Comparison of ENCODE assay signal across 18 cellular contexts in genomic region chr5:135719428-135720063, GRCh38.
DNase-seq lines count a peak whose midpoint lies in the region; ATAC-seq and TF ChIP-seq lines count a peak whose summit lies in the region.
"Had no signal": no experiment of that assay in that cellular context is flagged by ENCODE, and none has a peak within 500 bp of the region (broad histone marks: within the 10 kb centered on the region; RNA-seq: fewer than 3 reads in every experiment).

No MANE protein-coding gene starts in this region.

- H3K9me3 ChIP-seq in mucosa of descending colon (no peaks in the 10 kb centered on the region), upper lobe of right lung (no peaks in the 10 kb centered on the region)
- H3K9me3 ChIP-seq: MG63, SJSA1 had no signal

- H3K27me3 ChIP-seq in upper lobe of right lung: no peaks in the 10 kb centered on the region
- H3K27me3 ChIP-seq: SJSA1 had no signal

- ATAC-seq in mucosa of descending colon: peak; percentile 53
- peak; percentile 58 for ATAC-seq in upper lobe of right lung
- ATAC-seq in HG02884 (IDR thresholded peaks at IDR 0.05; ENCODE audit: unreplicated experiment): no peak

- TF ChIP-seq CTCF in C4-2B (conservative IDR thresholded peaks at IDR 0.05): no peak
- TF ChIP-seq CTCF in VCaP (conservative IDR thresholded peaks at IDR 0.05): no peak
- no peak for TF ChIP-seq CTCF in mucosa of descending colon (IDR thresholded peaks at IDR 0.05)
- TF ChIP-seq CTCF in upper lobe of right lung (IDR thresholded peaks at IDR 0.05): no peak

- intact Hi-C loops in mucosa of descending colon (cut with DNase I, micrococcal nuclease): loop anchor here in 1 of 2 donors (10.0 kb wide), 1 partner anchor 155 kb away; no protein-coding TSS in a partner anchor
- intact Hi-C loops in upper lobe of right lung (cut with DNase I): no loop called here

- H3K27ac ChIP-seq in C4-2B: peak overlapping the region; percentile 13; the same call in 1 of the 2 replicates
- H3K27ac ChIP-seq in VCaP: peak overlapping the region; percentile 39; the same call in 1 of the 2 replicates
- no peak overlapping the region for H3K27ac ChIP-seq in upper lobe of right lung
- H3K27ac ChIP-seq: HL-60, SJSA1 had no signal

- DNase-seq in mucosa of descending colon: peak in 1 of 3 donors; percentile 38
- DNase-seq in upper lobe of right lung: no peak
- DNase-seq in stimulated activated naive CD4-positive, alpha-beta T cell treated with Interleukin-2 at 50 U/mL for 16 hours (lab: John Stamatoyannopoulos, UW): no peak
- DNase-seq in RKO (ENCODE audit: low spot score): no peak
- DNase-seq: C1 segment of cervical spinal cord, DMS79, Karpas-422, MG63, NCI-H1048, NCI-H1436, NCI-H1930, NCI-H345, NCI-H526 had no signal

- peaks cover 13% of the 10 kb centered on the region for H3K4me1 ChIP-seq in mucosa of descending colon (ENCODE audit: low read depth)
- H3K4me1 ChIP-seq in upper lobe of right lung: no peaks in the 10 kb centered on the region

- no peaks in the 10 kb centered on the region for H3K36me3 ChIP-seq in mucosa of descending colon (ENCODE audit: low read depth)
- no peaks in the 10 kb centered on the region for H3K36me3 ChIP-seq in upper lobe of right lung
- H3K36me3 ChIP-seq: MG63, SJSA1 had no signal

- H3K4me3 ChIP-seq in mucosa of descending colon (no peak overlapping the region), upper lobe of right lung (no peak overlapping the region)
- H3K4me3 ChIP-seq: MG63, SJSA1 had no signal
